In genomic region chr6:118893882-118894424, GRCh38 we compare ENCODE assay signal across 1 cellular context.
TF ChIP-seq lines count a peak whose summit lies in the region.

ASF1A (plus strand) TSS chr6:118894152; CDS start chr6:118894414, 262 bp downstream.

TF ChIP-seq in HepG2, 621 proteins besides CTCF, POLR2A, EP300 and RAD21 (continued from another document and continues in another):
- TF ChIP-seq BCLAF1 (IDR thresholded peaks at IDR 0.05) (no peak), SIX1 (CRISPR knock-in tag; IDR thresholded peaks at IDR 0.05; ENCODE audit: borderline replicate concordance) (no peak; the same call in 1 of the 2 replicates), MZF1 (CRISPR knock-in tag; IDR thresholded peaks at IDR 0.05; ENCODE audit: borderline replicate concordance) (no peak), CREM (IDR thresholded peaks at IDR 0.05) (no peak), CREM (CRISPR knock-in tag; IDR thresholded peaks at IDR 0.05) (no peak), MXD3 (CRISPR knock-in tag; IDR thresholded peaks at IDR 0.05) (peak; percentile 34; the same call in 1 of the 2 replicates), ZFP36 (IDR thresholded peaks at IDR 0.05; ENCODE audit: borderline replicate concordance, low read depth, low read length, partially characterized antibody) (no peak), TGIF2 (CRISPR knock-in tag; IDR thresholded peaks at IDR 0.05) (no peak; the same call in 1 of the 2 replicates), POGK (CRISPR knock-in tag; conservative IDR thresholded peaks at IDR 0.05) (peak; percentile 70; the same call in 1 of the 2 replicates), ZNF282 (IDR thresholded peaks at IDR 0.05; ENCODE audit: partially characterized antibody) (no peak), ZBTB1 (CRISPR knock-in tag; IDR thresholded peaks at IDR 0.05; ENCODE audit: borderline replicate concordance) (no peak), RAD51 (IDR thresholded peaks at IDR 0.05; ENCODE audit: borderline replicate concordance) (no peak), ZNF350 (CRISPR knock-in tag; IDR thresholded peaks at IDR 0.05; ENCODE audit: borderline replicate concordance, low read depth) (peak; percentile 55; the same call in 1 of the 2 replicates), ZNF670 (CRISPR knock-in tag; IDR thresholded peaks at IDR 0.05; ENCODE audit: borderline replicate concordance) (peak; percentile 23), WIZ (CRISPR knock-in tag; IDR thresholded peaks at IDR 0.05) (no peak), ZNF383 (CRISPR knock-in tag; IDR thresholded peaks at IDR 0.05; ENCODE audit: borderline replicate concordance) (no peak), ZFP62 (CRISPR knock-in tag; IDR thresholded peaks at IDR 0.05) (no peak), ZBED4 (CRISPR knock-in tag; IDR thresholded peaks at IDR 0.05; ENCODE audit: borderline replicate concordance) (peak; percentile 22; the same call in 1 of the 2 replicates), YEATS4 (CRISPR knock-in tag; IDR thresholded peaks at IDR 0.05; ENCODE audit: borderline replicate concordance) (peak; percentile 81), RFXAP (CRISPR knock-in tag; IDR thresholded peaks at IDR 0.05; ENCODE audit: borderline replicate concordance) (peak; percentile 74; the same call in 1 of the 2 replicates), GABPA (IDR thresholded peaks at IDR 0.05; ENCODE audit: low read depth, low read length) (no peak), GABPA (CRISPR knock-in tag; IDR thresholded peaks at IDR 0.05; ENCODE audit: low read depth) (peak; percentile 72), ZFYVE20 (CRISPR knock-in tag; IDR thresholded peaks at IDR 0.05; ENCODE audit: borderline replicate concordance, low read depth) (no peak), ZBTB33 (CRISPR knock-in tag; IDR thresholded peaks at IDR 0.05) (peak; percentile 51; the same call in 1 of the 2 replicates), ELF1 (CRISPR knock-in tag; IDR thresholded peaks at IDR 0.05) (peak; percentile 60; the same call in 1 of the 2 replicates), KIAA2018 (CRISPR knock-in tag; IDR thresholded peaks at IDR 0.05; ENCODE audit: borderline replicate concordance) (no peak; the same call in 1 of the 2 replicates), RNF219 (CRISPR knock-in tag; IDR thresholded peaks at IDR 0.05) (no peak; the same call in 1 of the 2 replicates), ZNF770 (CRISPR knock-in tag; IDR thresholded peaks at IDR 0.05) (peak; percentile 95)
